Comparison of ENCODE assay signal across 1 cellular context in genomic region chr11:118016094-118016493, GRCh38.
TF ChIP-seq lines count a peak whose summit lies in the region.

No MANE protein-coding gene starts in this region.

TF ChIP-seq in GM12878, 131 proteins besides CTCF, POLR2A, EP300 and RAD21 (continued from another document):
- TF ChIP-seq PRDM15 (CRISPR knock-in tag; IDR thresholded peaks at IDR 0.05): no peak
- no peak for TF ChIP-seq BRCA1 (IDR thresholded peaks at IDR 0.05; ENCODE audit: low read depth, low read length)
TF ChIP-seq in GM12878: peak in this region for 2.
